ENCODE assay signal across 8 cellular contexts in the genomic region with DNA sequence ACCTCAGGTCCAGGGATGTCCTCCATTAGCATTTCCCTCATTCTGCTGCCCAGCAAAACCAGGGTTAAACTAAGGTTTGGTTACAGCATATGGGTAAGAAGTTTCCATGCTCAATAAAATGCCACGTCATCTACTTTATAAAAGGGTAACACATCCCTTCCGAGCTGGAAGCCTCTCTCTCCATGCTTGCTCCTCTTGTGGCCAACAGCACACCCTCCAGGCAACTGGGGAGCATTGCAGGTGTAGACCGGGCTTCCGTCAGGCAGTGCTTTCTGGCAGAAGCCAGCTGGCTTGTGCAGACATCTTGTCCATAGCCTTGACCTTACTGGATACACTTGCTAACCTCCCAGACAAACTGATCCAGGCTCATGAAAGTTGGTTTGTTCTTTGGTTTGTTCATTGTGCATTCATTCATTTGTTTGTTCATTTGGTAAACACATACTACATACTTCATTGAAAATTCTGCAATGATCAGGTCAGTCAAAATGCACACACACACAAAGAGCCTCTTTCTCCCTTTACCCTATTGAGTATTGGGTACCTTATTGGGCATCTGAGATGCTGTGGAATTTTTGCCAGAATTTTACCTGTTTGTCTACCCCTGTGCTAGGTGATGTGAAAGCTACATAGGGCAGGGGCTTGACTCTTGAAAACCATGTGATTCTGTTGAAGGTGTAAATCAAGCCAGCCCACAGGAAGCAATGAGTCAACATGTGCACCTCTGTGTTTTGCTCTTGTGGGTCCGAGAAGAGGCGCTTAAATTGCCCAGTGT.
DNase-seq lines count a peak whose midpoint lies in the region; ATAC-seq and TF ChIP-seq lines count a peak whose summit lies in the region.

No MANE protein-coding gene starts in this region.

- H3K27ac Mint-ChIP-seq in activated T-helper 2 cell treated with anti-CD3 and anti-CD28 coated beads, Interferon-gamma antibody, Interleukin-2, Interleukin-4, amounts not matched to agents 10 μg/mL and 5 μg/mL and 100 μg/mL, durations not matched to agents 14 hours and 24 hours and 36 hours = no peak overlapping the region

- intact Hi-C loops in activated T-helper 2 cell treated with anti-CD3 and anti-CD28 coated beads, Interferon-gamma antibody, Interleukin-2, Interleukin-4, amounts not matched to agents 10 μg/mL and 5 μg/mL and 100 μg/mL, durations not matched to agents 14 hours and 24 hours and 36 hours (cut with micrococcal nuclease) = no loop called here

- H4K20me1 ChIP-seq in hepatocyte (ENCODE audit: insufficient read depth, poor library complexity, severe bottlenecking) = no peaks in the 10 kb centered on the region

- no peaks in the 10 kb centered on the region for H3K9me3 ChIP-seq in hepatocyte (ENCODE audit: low read depth)

- TF ChIP-seq CTCF in GM20000 (IDR thresholded peaks at IDR 0.05; ENCODE audit: extremely low read depth, missing control alignments) = peak; percentile 32
- TF ChIP-seq CTCF in hepatocyte (IDR thresholded peaks at IDR 0.05; ENCODE audit: poor library complexity) = peak; percentile 57

- H3K9me3 Mint-ChIP-seq in activated T-helper 2 cell treated with anti-CD3 and anti-CD28 coated beads, Interferon-gamma antibody, Interleukin-2, Interleukin-4, amounts not matched to agents 10 μg/mL and 5 μg/mL and 100 μg/mL, durations not matched to agents 14 hours and 24 hours and 36 hours = no peaks in the 10 kb centered on the region

- H3K4me2 ChIP-seq in hepatocyte = no peak overlapping the region

- H3K36me3 Mint-ChIP-seq in activated T-helper 2 cell treated with anti-CD3 and anti-CD28 coated beads, Interferon-gamma antibody, Interleukin-2, Interleukin-4, amounts not matched to agents 10 μg/mL and 5 μg/mL and 100 μg/mL, durations not matched to agents 14 hours and 24 hours and 36 hours (ENCODE audit: low read depth) = no peaks in the 10 kb centered on the region

- 38% methylated on average over 6 of the region's 6 CpGs for WGBS in hepatocyte (ENCODE audit: low lambda C conversion rate, missing lambda C conversion rate)

- H3K4me3 ChIP-seq in hepatocyte = no peak overlapping the region

- H3K79me2 ChIP-seq in hepatocyte = no peaks in the 10 kb centered on the region

- H3K27me3 ChIP-seq in hepatocyte = peaks cover 17% of the 10 kb centered on the region

- DNase-seq in COLO829 (ENCODE audit: low spot score) (peak; percentile 76), GM20000 (ENCODE audit: low spot score) (peak; percentile 63), NCI-H2196 (lab: John Stamatoyannopoulos, UW; ENCODE audit: unreplicated experiment) (peak; percentile 43), hepatocyte (ENCODE audit: low spot score) (peak; percentile 71)
- DNase-seq in activated T-helper 2 cell treated with anti-CD3 and anti-CD28 coated beads, Interferon-gamma antibody, Interleukin-2, Interleukin-4, amounts not matched to agents 10 μg/mL and 5 μg/mL and 100 μg/mL, durations not matched to agents 14 hours and 24 hours and 36 hours (ENCODE audit: low spot score) = peak; percentile 33
- DNase-seq in stimulated activated CD4-positive, alpha-beta T cell treated with anti-CD3 and anti-CD28 coated beads, TNF-alpha, amount 100 ng/mL, for 48 hours (ENCODE audit: low read depth in 3 of 3) = peak in 2 of 3 donors; percentile 4 to 20

- H3K36me3 ChIP-seq in hepatocyte (replicated peaks; ENCODE audit: insufficient read depth, low read depth) = no peaks in the 10 kb centered on the region

- peaks cover 8% of the 10 kb centered on the region for H3K4me1 Mint-ChIP-seq in activated T-helper 2 cell treated with anti-CD3 and anti-CD28 coated beads, Interferon-gamma antibody, Interleukin-2, Interleukin-4, amounts not matched to agents 10 μg/mL and 5 μg/mL and 100 μg/mL, durations not matched to agents 14 hours and 24 hours and 36 hours (ENCODE audit: low read depth)

- no peaks in the 10 kb centered on the region for H3K4me1 ChIP-seq in hepatocyte (ENCODE audit: insufficient read depth)

- ATAC-seq in GM21825 (IDR thresholded peaks at IDR 0.05; ENCODE audit: unreplicated experiment) (no peak), GM18502 (IDR thresholded peaks at IDR 0.05; ENCODE audit: poor library complexity, unreplicated experiment) (no peak)

- no peak overlapping the region for H2AFZ ChIP-seq in hepatocyte

- H3K9me2 ChIP-seq in hepatocyte (replicated peaks; ENCODE audit: insufficient read depth) = no peaks in the 10 kb centered on the region

- peaks cover 10% of the 10 kb centered on the region for H3K27me3 Mint-ChIP-seq in activated T-helper 2 cell treated with anti-CD3 and anti-CD28 coated beads, Interferon-gamma antibody, Interleukin-2, Interleukin-4, amounts not matched to agents 10 μg/mL and 5 μg/mL and 100 μg/mL, durations not matched to agents 14 hours and 24 hours and 36 hours (ENCODE audit: low read depth)

- no peak overlapping the region for H3K27ac ChIP-seq in hepatocyte

- no peak overlapping the region for H3K4me3 Mint-ChIP-seq in activated T-helper 2 cell treated with anti-CD3 and anti-CD28 coated beads, Interferon-gamma antibody, Interleukin-2, Interleukin-4, amounts not matched to agents 10 μg/mL and 5 μg/mL and 100 μg/mL, durations not matched to agents 14 hours and 24 hours and 36 hours (ENCODE audit: low read depth)

Comparison
In these comparisons a context has a peak if more than half of its experiments do, and no peak if none do; other contexts are left out.
1. DNase-seq: peak in every context shown above with its lines; median percentile 76 in COLO829; 71 in hepatocyte; 63 in GM20000; 43 in NCI-H2196; 33 in activated T-helper 2 cell treated with anti-CD3 and anti-CD28 coated beads, Interferon-gamma antibody, Interleukin-2, Interleukin-4, amounts not matched to agents 10 μg/mL and 5 μg/mL and 100 μg/mL, durations not matched to agents 14 hours and 24 hours and 36 hours; 12 in stimulated activated CD4-positive, alpha-beta T cell treated with anti-CD3 and anti-CD28 coated beads, TNF-alpha, amount 100 ng/mL, for 48 hours.